In the genomic region with DNA sequence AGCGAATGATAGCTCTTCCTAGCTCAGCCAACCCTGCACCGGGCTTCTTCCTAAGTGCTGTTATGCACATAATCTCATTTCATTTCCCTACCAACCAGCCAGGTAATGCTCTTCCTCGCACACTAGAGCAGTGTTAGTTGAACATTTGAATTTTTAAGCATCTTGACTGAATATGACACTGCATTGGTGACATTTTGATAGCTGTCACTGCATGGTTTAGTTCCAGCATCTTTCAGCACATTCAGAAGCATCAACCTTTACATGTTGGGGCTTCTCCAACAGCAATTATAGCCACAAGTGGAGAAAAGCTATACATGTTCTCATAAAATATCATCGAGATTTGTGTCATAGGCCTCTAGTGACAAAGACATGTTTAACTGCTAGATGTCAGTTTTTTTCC, we compare ENCODE assay signal across 24 cellular contexts.
"Had no signal": no experiment of that assay in that cellular context is flagged by ENCODE, and none has a peak within 500 bp of the region (broad histone marks: within the 10 kb centered on the region; RNA-seq: fewer than 3 reads in every experiment).

No MANE protein-coding gene starts in this region.

- H3K9me3 ChIP-seq: suprapubic skin, tibial nerve had no signal

- H3K9ac ChIP-seq: parathyroid adenoma had no signal

- ATAC-seq: activated CD8-positive, alpha-beta memory T cell treated with anti-CD3 and anti-CD28 coated beads, Interleukin-2, amount 10 ng/mL, durations not matched to agents 7 days and 5 days; activated CD8-positive, alpha-beta T cell treated with anti-CD3 and anti-CD28 coated beads for 36 hours; activated naive CD8-positive, alpha-beta T cell treated with anti-CD3 and anti-CD28 coated beads, Interleukin-2, amount 50 U/mL, for 24 hours; stimulated activated effector memory CD8-positive, alpha-beta T cell treated with anti-CD3 and anti-CD28 coated beads, Interleukin-12 subunit alpha, Interleukin-12 subunit beta, amount 100 ng/mL, for 72 hours; stimulated activated naive CD8-positive, alpha-beta T cell treated with anti-CD3 and anti-CD28 coated beads, Interleukin-15, amount 100 ng/mL, for 72 hours had no signal

- H3K27ac ChIP-seq: cardiac muscle cell, parathyroid adenoma, WERI-Rb-1 had no signal

- H2AFZ ChIP-seq: parathyroid adenoma had no signal

- H3K4me3 ChIP-seq: cardiac muscle cell, suprapubic skin, tibial nerve had no signal

- DNase-seq: activated CD4-positive, alpha-beta T cell treated with anti-CD3 and anti-CD28 coated beads, Interleukin-2, amount 10 ng/mL, durations not matched to agents 7 days and 5 days; activated CD4-positive, CD25-positive, alpha-beta regulatory T cell treated with anti-CD3 and anti-CD28 coated beads, Interleukin-2, amount 50 U/mL, for 72 hours; activated CD8-positive, alpha-beta memory T cell treated with anti-CD3 and anti-CD28 coated beads, Interleukin-2, amount 10 ng/mL, durations not matched to agents 7 days and 5 days; activated CD8-positive, alpha-beta T cell treated with anti-CD3 and anti-CD28 coated beads for 36 hours; activated effector memory CD4-positive, alpha-beta T cell treated with anti-CD3 and anti-CD28 coated beads, Interleukin-2, amount 50 U/mL, for 16 hours; activated naive CD4-positive, alpha-beta T cell treated with anti-CD3 and anti-CD28 coated beads, Interleukin-2, amount 50 U/mL, for 16 hours; activated naive CD8-positive, alpha-beta T cell treated with anti-CD3 and anti-CD28 coated beads, Interleukin-2, amount 50 U/mL, for 24 hours; activated T-cell treated with anti-CD3 and anti-CD28 coated beads for 4 hours; dermis blood vessel endothelial cell; effector CD8-positive, alpha-beta T cell; erythroblast; foreskin fibroblast; hippocampal formation; kidney glomerular epithelial cell; nephron progenitor cell; nucleus accumbens; stimulated activated CD4-positive, alpha-beta T cell treated with anti-CD3 and anti-CD28 coated beads, Interleukin-2, amount 100 ng/mL, for 24 hours; stimulated activated naive CD8-positive, alpha-beta T cell treated with anti-CD3 and anti-CD28 coated beads, Interleukin-15, amount 100 ng/mL, for 72 hours had no signal

- H3K79me2 ChIP-seq: parathyroid adenoma had no signal

- H3K27me3 ChIP-seq: cardiac muscle cell, suprapubic skin, tibial nerve had no signal

- H3K36me3 ChIP-seq: cardiac muscle cell, suprapubic skin, tibial nerve, WERI-Rb-1 had no signal
